Comparison of ENCODE assay signal across 2 cellular contexts in the genomic region with DNA sequence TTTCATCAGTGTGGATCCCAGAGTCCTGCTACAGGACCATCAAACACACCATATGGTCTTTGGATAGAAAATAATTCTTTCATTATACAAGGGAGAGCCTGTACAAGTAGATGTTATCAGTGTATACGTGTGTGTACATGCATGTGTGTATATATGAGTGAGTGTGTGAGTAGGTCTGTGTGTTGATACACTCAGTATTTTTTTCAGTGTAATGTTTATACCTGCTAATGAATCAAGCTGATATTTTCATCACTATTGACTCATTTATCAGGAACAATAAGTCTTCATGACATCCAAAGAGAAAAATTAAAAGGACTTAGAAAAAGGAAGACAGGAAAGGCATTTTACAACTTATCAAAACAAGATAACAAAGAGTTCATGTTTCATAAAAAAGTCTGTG.
TF ChIP-seq lines count a peak whose summit lies in the region.

No MANE protein-coding gene starts in this region.

TF ChIP-seq in SK-N-SH treated with all-trans-retinoic acid at 6 μM for 48 hours, 23 proteins besides CTCF, POLR2A, EP300 and RAD21 (continued from another document):
- no peak for TF ChIP-seq ZFP3 (CRISPR knock-in tag; IDR thresholded peaks at IDR 0.05)
- no peak for TF ChIP-seq BACH2 (CRISPR knock-in tag; IDR thresholded peaks at IDR 0.05; ENCODE audit: borderline replicate concordance)
- TF ChIP-seq ZNF8 (CRISPR knock-in tag; IDR thresholded peaks at IDR 0.05): no peak
- TF ChIP-seq ZNF565 (CRISPR knock-in tag; conservative IDR thresholded peaks at IDR 0.05; ENCODE audit: low read depth): no peak
- TF ChIP-seq SNAI2 (CRISPR knock-in tag; IDR thresholded peaks at IDR 0.05): no peak
- no peak for TF ChIP-seq ISL1 (CRISPR knock-in tag; IDR thresholded peaks at IDR 0.05)
- TF ChIP-seq ZFP30 (CRISPR knock-in tag; IDR thresholded peaks at IDR 0.05): no peak
- TF ChIP-seq, protein P1, sequence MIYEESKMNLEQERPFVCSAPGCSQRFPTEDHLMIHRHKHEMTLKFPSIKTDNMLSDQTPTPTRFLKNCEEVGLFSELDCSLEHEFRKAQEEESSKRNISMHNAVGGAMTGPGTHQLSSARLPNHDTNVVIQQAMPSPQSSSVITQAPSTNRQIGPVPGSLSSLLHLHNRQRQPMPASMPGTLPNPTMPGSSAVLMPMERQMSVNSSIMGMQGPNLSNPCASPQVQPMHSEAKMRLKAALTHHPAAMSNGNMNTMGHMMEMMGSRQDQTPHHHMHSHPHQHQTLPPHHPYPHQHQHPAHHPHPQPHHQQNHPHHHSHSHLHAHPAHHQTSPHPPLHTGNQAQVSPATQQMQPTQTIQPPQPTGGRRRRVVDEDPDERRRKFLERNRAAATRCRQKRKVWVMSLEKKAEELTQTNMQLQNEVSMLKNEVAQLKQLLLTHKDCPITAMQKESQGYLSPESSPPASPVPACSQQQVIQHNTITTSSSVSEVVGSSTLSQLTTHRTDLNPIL (CRISPR knock-in tag; IDR thresholded peaks at IDR 0.05; ENCODE audit: low read depth): no peak
- no peak for TF ChIP-seq GLIS3 (CRISPR knock-in tag; IDR thresholded peaks at IDR 0.05)
- no peak for TF ChIP-seq RARB (CRISPR knock-in tag; IDR thresholded peaks at IDR 0.05)

TF ChIP-seq in HEK293T, 16 proteins besides CTCF, POLR2A, EP300 and RAD21 (continued from another document):
- TF ChIP-seq SP1 (IDR thresholded peaks at IDR 0.05): no peak
- TF ChIP-seq FOXA1 (IDR thresholded peaks at IDR 0.05): no peak
